Comparison of ENCODE assay signal across 1 cellular context in genomic region chr22:35834080-35834479, GRCh38.
TF ChIP-seq lines count a peak whose summit lies in the region.

No MANE protein-coding gene starts in this region.

TF ChIP-seq in GM23338, 12 proteins besides CTCF, POLR2A, EP300 and RAD21 (continued from another document):
- TF ChIP-seq ZNF462 (CRISPR knock-in tag; IDR thresholded peaks at IDR 0.05) (no peak), STAT1 (IDR thresholded peaks at IDR 0.05; ENCODE audit: unreplicated experiment) (no peak), JUNB (IDR thresholded peaks at IDR 0.05; ENCODE audit: unreplicated experiment) (no peak)
